In the genomic region with DNA sequence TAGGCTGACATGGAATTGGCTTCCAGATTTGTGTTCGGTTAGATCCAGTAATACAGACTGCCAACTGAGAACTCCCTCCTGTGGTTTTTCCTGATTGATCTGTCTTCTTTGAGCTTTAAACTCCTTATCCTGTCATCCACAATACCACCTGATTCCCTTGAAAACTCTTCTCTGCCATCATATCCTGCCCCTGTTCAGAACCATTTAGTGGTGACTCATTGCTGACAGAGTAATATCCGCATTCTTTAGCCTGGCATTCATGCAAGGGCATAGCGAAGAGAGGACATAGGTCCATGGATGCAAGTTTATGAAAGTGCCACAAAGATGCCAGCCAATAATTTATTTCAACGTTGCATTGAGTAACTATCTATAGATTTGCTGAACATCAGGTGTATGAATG, we compare ENCODE assay signal across 24 cellular contexts.
DNase-seq lines count a peak whose midpoint lies in the region; ATAC-seq and TF ChIP-seq lines count a peak whose summit lies in the region.
"Had no signal": no experiment of that assay in that cellular context is flagged by ENCODE, and none has a peak within 500 bp of the region (broad histone marks: within the 10 kb centered on the region; RNA-seq: fewer than 3 reads in every experiment).

No MANE protein-coding gene starts in this region.

- no peaks in the 10 kb centered on the region for H4K20me1 ChIP-seq in SK-N-SH (ENCODE audit: insufficient read depth)

- BruUV-seq in Calu3 (replicated peaks; lab: Mats Ljungman, UMichigan): no TSS peak

- 18% methylated on average over 4 of the region's 4 CpGs for WGBS in SK-N-SH (ENCODE audit: low lambda C conversion rate)

- H3K9me2 ChIP-seq in SK-N-SH: no peaks in the 10 kb centered on the region

- POLR2A ChIA-PET in SK-N-SH (lab: Yijun Ruan, JAX): no interaction called here
- POLR2A ChIA-PET in CD4-positive, alpha-beta T cell (lab: Charles Lee): no interaction called here

- ATAC-seq in CD4-positive, alpha-beta T cell (ENCODE audit: poor library complexity): no peak
- ATAC-seq in gastrocnemius medialis (no peak), GM21723 (IDR thresholded peaks at IDR 0.05; ENCODE audit: unreplicated experiment) (no peak)
- ATAC-seq: activated T-cell treated with anti-CD3 and anti-CD28 coated beads, Interleukin-2, amount 50 U/mL, for 4 hours; natural killer cell; stimulated activated naive CD8-positive, alpha-beta T cell treated with anti-CD3 and anti-CD28 coated beads, Interleukin-15, Interleukin-2, amounts not matched to agents 100 U/mL and 50 U/mL, for 24 hours had no signal

- H3K79me2 ChIP-seq in SK-N-SH (ENCODE audit: insufficient read depth): no peaks in the 10 kb centered on the region

- TF ChIP-seq EP300 in SK-N-SH (IDR thresholded peaks at IDR 0.05; ENCODE audit: borderline replicate concordance in 1 of 2, low read depth in 1 of 2, low read length in 1 of 2): no peak

- peak overlapping the region; percentile 82 for H3K27ac Mint-ChIP-seq in Calu3 (ENCODE audit: unreplicated experiment)
- H3K27ac Mint-ChIP-seq in CD4-positive, alpha-beta T cell: no peak overlapping the region
- H3K27ac Mint-ChIP-seq: activated naive CD4-positive, alpha-beta T cell treated with anti-CD3 and anti-CD28 coated beads, Interleukin-2, amount 10 ng/mL, durations not matched to agents 7 days and 5 days; HFFc6; IgD-negative memory B cell; natural killer cell had no signal

- H3K27me3 Mint-ChIP-seq in Calu3 (ENCODE audit: unreplicated experiment): no peaks in the 10 kb centered on the region
- peaks cover 7% of the 10 kb centered on the region for H3K27me3 Mint-ChIP-seq in CD4-positive, alpha-beta T cell
- H3K27me3 Mint-ChIP-seq: IgD-negative memory B cell had no signal

- H3F3A ChIP-seq in SK-N-SH (replicated peaks; ENCODE audit: insufficient read depth): no peaks in the 10 kb centered on the region

- no peak for TF ChIP-seq RAD21 in SK-N-SH (IDR thresholded peaks at IDR 0.05; ENCODE audit: low read length)

- CTCF ChIA-PET in Calu3 (lab: Charles Lee) (interaction anchor here (0.6 to 1.2 kb wide), 5 partner anchors 11 to 450 kb away, joined by 3 to 4 read pairs (median 3); no protein-coding TSS in a partner anchor), SK-N-SH (lab: Yijun Ruan, JAX) (no interaction called here)
- CTCF ChIA-PET in CD4-positive, alpha-beta T cell (lab: Charles Lee): no interaction called here

- H3K9me3 Mint-ChIP-seq in Calu3 (ENCODE audit: low read depth, unreplicated experiment): peaks cover 4% of the 10 kb centered on the region
- H3K9me3 Mint-ChIP-seq in CD4-positive, alpha-beta T cell: no peaks in the 10 kb centered on the region
- H3K9me3 Mint-ChIP-seq: activated naive CD4-positive, alpha-beta T cell treated with anti-CD3 and anti-CD28 coated beads, Interleukin-2, amount 10 ng/mL, durations not matched to agents 7 days and 5 days; activated T-cell treated with anti-CD3 and anti-CD28 coated beads, Interleukin-2, amount 50 U/mL, for 4 hours; HFFc6; natural killer cell had no signal

- H3K27ac ChIP-seq in SK-N-SH (ENCODE audit: low read depth in 2 of 2, low read length in 1 of 2) (no peak overlapping the region), gastrocnemius medialis (no peak overlapping the region)
- no peak overlapping the region for H3K27ac ChIP-seq in CD4-positive, alpha-beta T cell (ENCODE audit: low read depth, low read length)
- H3K27ac ChIP-seq: esophagus muscularis mucosa, skin epidermis, thyroid gland had no signal

- H3K9ac ChIP-seq in SK-N-SH: no peak overlapping the region

- no peak overlapping the region for H3K4me2 ChIP-seq in SK-N-SH

- H3K4me3 ChIP-seq in SK-N-SH (ENCODE audit: low read depth in 2 of 2, low read length in 1 of 2): no peak overlapping the region
- no peak overlapping the region for H3K4me3 ChIP-seq in gastrocnemius medialis
- H3K4me3 ChIP-seq: esophagus muscularis mucosa, skin epidermis, thyroid gland had no signal

- H2AFZ ChIP-seq in SK-N-SH (ENCODE audit: low read depth): no peak overlapping the region

- peak; percentile 27 for DNase-seq in Calu3
- peak; percentile 85 for DNase-seq in HT1080 (ENCODE audit: low read depth)
- no peak for DNase-seq in SK-N-SH
- DNase-seq in kidney tubule cell (ENCODE audit: low spot score): peak; percentile 62
- no peak for DNase-seq in CD4-positive, alpha-beta T cell
- DNase-seq in gastrocnemius medialis: no peak
- DNase-seq in activated naive CD4-positive, alpha-beta T cell treated with Interleukin-2 at 50 U/mL for 16 hours: no peak
- DNase-seq: activated CD8-positive, alpha-beta memory T cell treated with anti-CD3 and anti-CD28 coated beads for 24 hours; activated naive CD4-positive, alpha-beta T cell treated with anti-CD3 and anti-CD28 coated beads, Interleukin-2, amount 10 ng/mL, durations not matched to agents 7 days and 5 days; activated T-cell treated with anti-CD3 and anti-CD28 coated beads, Interleukin-2, amount 50 U/mL, for 4 hours; anterior cingulate cortex; central memory CD4-positive, alpha-beta T cell; HFFc6; natural killer cell; NCI-H1694; NCI-H2227 treated with DMSO at 0.1 percent for 48 hours; RPMI8226; stimulated activated CD4-positive, alpha-beta T cell treated with anti-CD3 and anti-CD28 coated beads, Interleukin-2, amount 100 ng/mL, for 48 hours; stimulated activated naive CD8-positive, alpha-beta T cell treated with anti-CD3 and anti-CD28 coated beads, Interleukin-15, Interleukin-2, amounts not matched to agents 100 U/mL and 50 U/mL, for 24 hours; thyroid gland had no signal

- TF ChIP-seq CTCF in Calu3 (IDR thresholded peaks at IDR 0.05; ENCODE audit: unreplicated experiment): no peak
- TF ChIP-seq CTCF in SK-N-SH (IDR thresholded peaks at IDR 0.05): no peak
- TF ChIP-seq CTCF in CD4-positive, alpha-beta T cell (IDR thresholded peaks at IDR 0.05): no peak
- TF ChIP-seq CTCF in gastrocnemius medialis (IDR thresholded peaks at IDR 0.05 in 4 of 5, conservative IDR thresholded peaks at IDR 0.05 in 1 of 5): no peak

- no peaks in the 10 kb centered on the region for H3K9me3 ChIP-seq in SK-N-SH
- no peaks in the 10 kb centered on the region for H3K9me3 ChIP-seq in CD4-positive, alpha-beta T cell (ENCODE audit: control insufficient read depth, low read length)
- H3K9me3 ChIP-seq in gastrocnemius medialis: no peaks in the 10 kb centered on the region
- H3K9me3 ChIP-seq: esophagus muscularis mucosa, thyroid gland had no signal

- no peaks in the 10 kb centered on the region for H3K4me1 ChIP-seq in SK-N-SH (ENCODE audit: control insufficient read depth in 1 of 2, insufficient read depth in 2 of 2, low read depth in 1 of 2, low read length in 1 of 2)
- H3K4me1 ChIP-seq in gastrocnemius medialis: no peaks in the 10 kb centered on the region
- H3K4me1 ChIP-seq: esophagus muscularis mucosa, thyroid gland had no signal

- H3K4me1 Mint-ChIP-seq in Calu3 (ENCODE audit: low read depth, unreplicated experiment): peaks cover 23% of the 10 kb centered on the region
- H3K4me1 Mint-ChIP-seq in CD4-positive, alpha-beta T cell (ENCODE audit: low read depth): no peaks in the 10 kb centered on the region
- H3K4me1 Mint-ChIP-seq: activated naive CD4-positive, alpha-beta T cell treated with anti-CD3 and anti-CD28 coated beads, Interleukin-2, amount 10 ng/mL, durations not matched to agents 7 days and 5 days; IgD-negative memory B cell; natural killer cell had no signal

- no peaks in the 10 kb centered on the region for H3K36me3 Mint-ChIP-seq in Calu3 (ENCODE audit: insufficient read depth, unreplicated experiment)
- no peaks in the 10 kb centered on the region for H3K36me3 Mint-ChIP-seq in CD4-positive, alpha-beta T cell (ENCODE audit: low read depth)
- H3K36me3 Mint-ChIP-seq: activated naive CD4-positive, alpha-beta T cell treated with anti-CD3 and anti-CD28 coated beads, Interleukin-2, amount 10 ng/mL, durations not matched to agents 7 days and 5 days; natural killer cell had no signal

- intact Hi-C loops in Calu3 (cut with micrococcal nuclease; ENCODE audit: unreplicated experiment): no loop called here
- intact Hi-C loops in CD4-positive, alpha-beta T cell (cut with DNase I, micrococcal nuclease): no loop called here
- intact Hi-C loops in gastrocnemius medialis (cut with DNase I; ENCODE audit: low total_unique reads): no loop called here

- H3K27me3 ChIP-seq in SK-N-SH (ENCODE audit: insufficient read depth) (no peaks in the 10 kb centered on the region), gastrocnemius medialis (no peaks in the 10 kb centered on the region)
- H3K27me3 ChIP-seq in CD4-positive, alpha-beta T cell (ENCODE audit: control insufficient read depth, insufficient read depth, low read length): no peaks in the 10 kb centered on the region
- H3K27me3 ChIP-seq: esophagus muscularis mucosa, thyroid gland had no signal

- no peaks in the 10 kb centered on the region for H3K36me3 ChIP-seq in SK-N-SH (replicated peaks in 1 of 2; ENCODE audit: control insufficient read depth in 1 of 2, insufficient read depth in 2 of 2, low read length in 1 of 2)
- no peaks in the 10 kb centered on the region for H3K36me3 ChIP-seq in gastrocnemius medialis
- H3K36me3 ChIP-seq: esophagus muscularis mucosa, thyroid gland had no signal

- in situ Hi-C loops in gastrocnemius medialis (cut with MboI; ENCODE audit: low sequenced_read_pairs in 4 of 4): no loop called here

- no peak overlapping the region for H3K4me3 Mint-ChIP-seq in Calu3 (ENCODE audit: low read depth, unreplicated experiment)
- no peak overlapping the region for H3K4me3 Mint-ChIP-seq in CD4-positive, alpha-beta T cell
- H3K4me3 Mint-ChIP-seq: activated naive CD4-positive, alpha-beta T cell treated with anti-CD3 and anti-CD28 coated beads, Interleukin-2, amount 10 ng/mL, durations not matched to agents 7 days and 5 days; activated T-cell treated with anti-CD3 and anti-CD28 coated beads, Interleukin-2, amount 50 U/mL, for 4 hours; HFFc6; IgD-negative memory B cell; natural killer cell had no signal

- TF ChIP-seq POLR2A in gastrocnemius medialis (IDR thresholded peaks at IDR 0.05): no peak

TF ChIP-seq in SK-N-SH, 30 proteins besides CTCF, POLR2A, EP300 and RAD21:
- TF ChIP-seq RFX5 (IDR thresholded peaks at IDR 0.05; ENCODE audit: low read length): no peak
- TF ChIP-seq, protein P1, sequence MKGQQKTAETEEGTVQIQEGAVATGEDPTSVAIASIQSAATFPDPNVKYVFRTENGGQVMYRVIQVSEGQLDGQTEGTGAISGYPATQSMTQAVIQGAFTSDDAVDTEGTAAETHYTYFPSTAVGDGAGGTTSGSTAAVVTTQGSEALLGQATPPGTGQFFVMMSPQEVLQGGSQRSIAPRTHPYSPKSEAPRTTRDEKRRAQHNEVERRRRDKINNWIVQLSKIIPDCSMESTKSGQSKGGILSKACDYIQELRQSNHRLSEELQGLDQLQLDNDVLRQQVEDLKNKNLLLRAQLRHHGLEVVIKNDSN (IDR thresholded peaks at IDR 0.05; ENCODE audit: borderline replicate concordance, low read depth): no peak
- peak; percentile 27; the same call in 1 of the 2 replicates for TF ChIP-seq FOSL2 (IDR thresholded peaks at IDR 0.05; ENCODE audit: borderline replicate concordance, low read depth)
- TF ChIP-seq JUND (IDR thresholded peaks at IDR 0.05): peak; percentile 33; the same call in 1 of the 2 replicates
- peak; percentile 59; the same call in 1 of the 2 replicates for TF ChIP-seq ELF1 (IDR thresholded peaks at IDR 0.05)

Comparison
In these comparisons a context has a peak if more than half of its experiments do, and no peak if none do; other contexts are left out.
1. DNase-seq: peak in Calu3 (single experiment), HT1080 (single experiment) and kidney tubule cell (single experiment); none in SK-N-SH (single experiment), CD4-positive, alpha-beta T cell (0 of 10), gastrocnemius medialis (0 of 2) and activated naive CD4-positive, alpha-beta T cell treated with Interleukin-2 at 50 U/mL for 16 hours (single experiment).